16 cellular contexts compared by ENCODE assay signal in genomic region chr21:35478096-35479080, GRCh38.
DNase-seq lines count a peak whose midpoint lies in the region; ATAC-seq and TF ChIP-seq lines count a peak whose summit lies in the region.
"Had no signal": no experiment of that assay in that cellular context is flagged by ENCODE, and none has a peak within 500 bp of the region (broad histone marks: within the 10 kb centered on the region; RNA-seq: fewer than 3 reads in every experiment).

No MANE protein-coding gene starts in this region.

- no peaks in the 10 kb centered on the region for H3K27me3 ChIP-seq in right atrium auricular region
- no peaks in the 10 kb centered on the region for H3K27me3 ChIP-seq in SJSA1 (replicated peaks)
- H3K27me3 ChIP-seq: hepatocyte had no signal

- TF ChIP-seq POLR2A in erythroblast (IDR thresholded peaks at IDR 0.05; ENCODE audit: low read length) (no peak), GM18505 (IDR thresholded peaks at IDR 0.05; ENCODE audit: borderline replicate concordance, extremely low read depth, insufficient read depth, insufficient read length) (no peak)

- H3K4me1 ChIP-seq in right atrium auricular region (no peaks in the 10 kb centered on the region), SJSA1 (replicated peaks) (peaks cover 44% of the 10 kb centered on the region)

- TF ChIP-seq CTCF in right atrium auricular region (IDR thresholded peaks at IDR 0.05), result no peak

- ATAC-seq in left cardiac atrium (peak; percentile 38 to 47), HG03280 (IDR thresholded peaks at IDR 0.05; ENCODE audit: unreplicated experiment) (no peak), GM18505 (IDR thresholded peaks at IDR 0.05; ENCODE audit: unreplicated experiment) (no peak)

- DNase-seq in left cardiac atrium (no peak), right atrium auricular region (ENCODE audit: low spot score) (no peak), SJSA1 (ENCODE audit: low read depth in 1 of 2, low spot score in 2 of 2) (peak in 1 of 2 experiments; percentile 3), iris pigment epithelial cell (ENCODE audit: low read depth) (peak; percentile 72), erythroblast (lab: John Stamatoyannopoulos, UW) (no peak), kidney glomerular epithelial cell (lab: John Stamatoyannopoulos, UW) (no peak)
- DNase-seq: DMS 273 treated with DMSO at 0.1 percent for 48 hours, Karpas-422, NCI-H187 treated with DMSO at 0.1 percent for 48 hours, NCI-H82, occipital lobe, SHP77 treated with DMSO at 0.1 percent for 48 hours had no signal

- intact Hi-C loops in left cardiac atrium (cut with DNase I), result no loop called here

- H3K9me3 ChIP-seq in right atrium auricular region (peaks cover 0 to 11% of the 10 kb centered on the region in 2 donors), SJSA1 (replicated peaks) (no peaks in the 10 kb centered on the region)

- no peaks in the 10 kb centered on the region for H3K36me3 ChIP-seq in right atrium auricular region
- H3K36me3 ChIP-seq in SJSA1, result no peaks in the 10 kb centered on the region

- H3K4me3 ChIP-seq in right atrium auricular region, result no peak overlapping the region
- no peak overlapping the region for H3K4me3 ChIP-seq in SJSA1
- H3K4me3 ChIP-seq: hepatocyte, skin epidermis had no signal

- H3K27ac ChIP-seq in right atrium auricular region (no peak overlapping the region), SJSA1 (peak overlapping the region; percentile 87)

Comparison
In these comparisons a context has a peak if more than half of its experiments do, and no peak if none do; other contexts are left out.
1. ATAC-seq: peak in left cardiac atrium (2 of 2); none in HG03280 (single experiment) and GM18505 (single experiment).